In genomic region chr10:52488606-52489485, GRCh38 we compare ENCODE assay signal across 8 cellular contexts.
A peak's percentile ranks its signal among the peaks of the same experiment; 100 is the strongest.
DNase-seq lines count a peak whose midpoint lies in the region; ATAC-seq, FAIRE-seq and TF ChIP-seq lines count a peak whose summit lies in the region.

No MANE protein-coding gene starts in this region.

- no peak overlapping the region for H3K4me3 ChIP-seq in HEK293 (ENCODE audit: low read depth, low read length)

- H3K4me1 Mint-ChIP-seq in WTC11: no peaks in the 10 kb centered on the region

- H3K4me3 Mint-ChIP-seq in WTC11: no peak overlapping the region

- H3K9me3 Mint-ChIP-seq in WTC11: no peaks in the 10 kb centered on the region

- peak; percentile 84 for FAIRE-seq in islet of Langerhans (lab: Jason Lieb, UNC)

- no peaks in the 10 kb centered on the region for H3K36me3 Mint-ChIP-seq in WTC11

- ATAC-seq in WTC11: no peak
- ATAC-seq in GM18519 (IDR thresholded peaks at IDR 0.05; ENCODE audit: low FRiP score, unreplicated experiment): no peak
- no peak for ATAC-seq in GM18861 (IDR thresholded peaks at IDR 0.05; ENCODE audit: unreplicated experiment)

- DNase-seq in AML-193 (lab: John Stamatoyannopoulos, UW) (peak; percentile 5 to 22), WTC11 (ENCODE audit: low spot score) (no peak), SIG-M5 (lab: John Stamatoyannopoulos, UW) (no peak), NCI-H1436 treated with DMSO at 0.1 percent for 48 hours (lab: John Stamatoyannopoulos, UW) (no peak)

- no peaks in the 10 kb centered on the region for H3K4me1 ChIP-seq in HEK293 (ENCODE audit: control insufficient read depth, insufficient read depth, low read length)

- H3K36me3 ChIP-seq in HEK293 (ENCODE audit: control insufficient read depth in 2 of 2, insufficient read depth in 1 of 2, low read length in 2 of 2): no peaks in the 10 kb centered on the region

- no peak overlapping the region for H3K27ac Mint-ChIP-seq in WTC11

- CTCF ChIA-PET in HEK293 (lab: Yijun Ruan, JAX): interaction anchor here (0.6 to 9.5 kb wide), 29 partner anchors 9 to 1482 kb away, joined by 3 to 109 read pairs (median 3); partner anchors contain the start of gene DKK1
- CTCF ChIA-PET in WTC11 (lab: Charles Lee): interaction anchor here (1.0 to 3.6 kb wide), 8 partner anchors 19 to 181 kb away, joined by 3 to 23 read pairs (median 4); partner anchors contain the start of gene DKK1

- no peak overlapping the region for H3K27ac ChIP-seq in HEK293 (ENCODE audit: extremely low read depth, low read depth, low read length)

- POLR2A ChIA-PET in HEK293 (lab: Yijun Ruan, JAX) (no interaction called here), WTC11 (lab: Charles Lee) (no interaction called here)

- H3K9me3 ChIP-seq in HEK293 (ENCODE audit: control insufficient read depth, insufficient read depth, low read depth, low read length): no peaks in the 10 kb centered on the region

- no peaks in the 10 kb centered on the region; the same call in 1 of the 2 replicates for H3K27me3 Mint-ChIP-seq in WTC11 (ENCODE audit: low read depth)

- TF ChIP-seq CTCF in HEK293 (tag by site-specific recombination; IDR thresholded peaks at IDR 0.05) (no peak), WTC11 (IDR thresholded peaks at IDR 0.05) (peak; percentile 35; the same call in 1 of the 2 replicates)

TF ChIP-seq in HEK293, 187 proteins besides CTCF, POLR2A, EP300 and RAD21:
- TF ChIP-seq ZNF660 (tag by site-specific recombination; IDR thresholded peaks at IDR 0.05): 0 out of 2 replicates have a peak, but pooled peaks have one; percentile 43
- no peak for TF ChIP-seq ZNF701 (tag by site-specific recombination; IDR thresholded peaks at IDR 0.05)
- TF ChIP-seq ZNF791 (tag by site-specific recombination; IDR thresholded peaks at IDR 0.05): no peak
- peak; percentile 47 for TF ChIP-seq ZNF654 (tag by site-specific recombination; IDR thresholded peaks at IDR 0.05; ENCODE audit: low read depth)
- TF ChIP-seq ZNF24 (tag by site-specific recombination; IDR thresholded peaks at IDR 0.05): no peak

TF ChIP-seq in WTC11, 78 proteins besides CTCF, POLR2A, EP300 and RAD21:
- TF ChIP-seq IRF1 (CRISPR knock-in tag; IDR thresholded peaks at IDR 0.05): no peak
- no peak for TF ChIP-seq E2F4 (CRISPR knock-in tag; IDR thresholded peaks at IDR 0.05; ENCODE audit: borderline replicate concordance, low read depth)
- TF ChIP-seq MXD4 (CRISPR knock-in tag; IDR thresholded peaks at IDR 0.05; ENCODE audit: borderline replicate concordance): no peak
- TF ChIP-seq CREM (CRISPR knock-in tag; IDR thresholded peaks at IDR 0.05): no peak

Comparison
In these comparisons a context has a peak if more than half of its experiments do, and no peak if none do; other contexts are left out.
1. DNase-seq: peak in AML-193 (2 of 2); none in WTC11 (single experiment), SIG-M5 (single experiment) and NCI-H1436 treated with DMSO at 0.1 percent for 48 hours (single experiment).